ENCODE assay signal across 20 cellular contexts in the genomic region with DNA sequence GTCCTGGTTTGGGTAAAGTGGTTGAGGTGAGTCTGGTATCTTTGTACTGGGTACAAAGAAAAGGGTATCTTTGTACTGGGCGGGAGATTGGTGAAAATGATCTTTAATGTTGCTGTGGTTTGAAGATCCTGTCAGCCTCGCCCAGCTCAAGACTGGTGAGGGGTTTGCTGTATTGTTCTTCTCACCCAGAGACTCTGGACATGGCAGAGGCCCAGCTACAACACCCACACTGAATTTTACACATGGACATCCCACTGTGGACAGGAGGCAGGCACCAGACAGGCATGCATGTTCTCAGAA. TPM values are rescaled to one million over a fixed set of nuclear protein-coding genes. Genes with fewer than 3 reads are reported as not detected.
DNase-seq lines count a peak whose midpoint lies in the region; ATAC-seq, FAIRE-seq and TF ChIP-seq lines count a peak whose summit lies in the region.
"Had no signal": no experiment of that assay in that cellular context is flagged by ENCODE, and none has a peak within 500 bp of the region (broad histone marks: within the 10 kb centered on the region; RNA-seq: fewer than 3 reads in every experiment).

No MANE protein-coding gene starts in this region.

- POLR2A ChIA-PET in HCT116 (lab: Charles Lee) = no interaction called here

- peaks cover 45% of the 10 kb centered on the region for H3K4me1 Mint-ChIP-seq in activated T-cell treated with anti-CD3 and anti-CD28 coated beads, Interleukin-2, amount 50 U/mL, for 24 hours (ENCODE audit: low read depth)
- peaks cover 32% of the 10 kb centered on the region for H3K4me1 Mint-ChIP-seq in activated naive CD8-positive, alpha-beta T cell treated with anti-CD3 and anti-CD28 coated beads for 36 hours

- no peak overlapping the region for H2AFZ ChIP-seq in HCT116 (ENCODE audit: low read depth, low read length, poor library complexity, severe bottlenecking)

- TF ChIP-seq RAD21 in HCT116 (IDR thresholded peaks at IDR 0.05; ENCODE audit: low read depth) = no peak

- no peak overlapping the region for H3K4me2 ChIP-seq in HCT116 (ENCODE audit: low read length)

- H3K4me1 ChIP-seq in HCT116 (ENCODE audit: control insufficient read depth in 1 of 2, insufficient read depth in 2 of 2, low read length in 2 of 2) (peaks cover under 1 to 9% of the 10 kb centered on the region in 2 experiments; a peak in 2 of 4 replicates), gastrocnemius medialis (peaks cover 28 to 32% of the 10 kb centered on the region in 2 donors), kidney (ENCODE audit: control insufficient read depth in 1 of 2, insufficient read depth in 1 of 2, low read depth in 1 of 2, low read length in 2 of 2) (no peaks in the 10 kb centered on the region)

- no peak for DNase-seq in activated T-cell treated with anti-CD3 and anti-CD28 coated beads, Interleukin-2, amount 50 U/mL, for 24 hours
- no peak for DNase-seq in activated T-cell treated with anti-CD3 and anti-CD28 coated beads, Interleukin-2, amount 50 U/mL, for 1 hour
- DNase-seq in HCT116 (ENCODE audit: low read depth, low spot score) (no peak), gastrocnemius medialis (no peak), kidney (no peak)
- no peak for DNase-seq in activated naive CD8-positive, alpha-beta T cell treated with anti-CD3 and anti-CD28 coated beads for 36 hours
- DNase-seq: ACHN, left cardiac atrium, mesendoderm, NCI-H1048, NCI-H187 treated with DMSO at 0.1 percent for 48 hours, NCI-H2227 treated with DMSO at 0.1 percent for 48 hours, NCI-H774, right cardiac atrium had no signal

- H3K9me3 ChIP-seq in HCT116 (ENCODE audit: control insufficient read depth in 1 of 2, insufficient read depth in 1 of 2, low read depth in 1 of 2, low read length in 2 of 2) (no peaks in the 10 kb centered on the region), gastrocnemius medialis (no peaks in the 10 kb centered on the region), kidney (ENCODE audit: control insufficient read depth in 1 of 2, low read length in 2 of 2) (no peaks in the 10 kb centered on the region)
- H3K9me3 ChIP-seq: BLaER1 treated with 17β-estradiol and CSF1 and Interleukin-3, amounts not matched to agents 10 nM and 100 nM had no signal

- CTCF ChIA-PET in HCT116 (lab: Charles Lee) = interaction anchor here (1.8 kb wide), 1 partner anchor 11 kb away, joined by 7 read pairs; no protein-coding TSS in a partner anchor

- no peak overlapping the region for H3K4me3 Mint-ChIP-seq in activated T-cell treated with anti-CD3 and anti-CD28 coated beads, Interleukin-2, amount 50 U/mL, for 24 hours
- no peak overlapping the region for H3K4me3 Mint-ChIP-seq in activated naive CD8-positive, alpha-beta T cell treated with anti-CD3 and anti-CD28 coated beads for 36 hours
- H3K4me3 Mint-ChIP-seq: dendritic cell treated with granulocyte-macrophage colony-stimulating factor and Interleukin-4, amounts not matched to agents 40 ng/mL and 50 ng/mL, for 4 days had no signal

- intact Hi-C loops in HCT116 (cut with micrococcal nuclease) = no loop called here
- intact Hi-C loops in gastrocnemius medialis (cut with DNase I; ENCODE audit: low total_unique reads) = no loop called here
- intact Hi-C loops in kidney (cut with DNase I) = no loop called here

- no peaks in the 10 kb centered on the region for H3K79me2 ChIP-seq in HCT116 (ENCODE audit: insufficient read depth, low read length)

- TF ChIP-seq POLR2A in HCT116 (IDR thresholded peaks at IDR 0.05; ENCODE audit: borderline replicate concordance, extremely low read depth, insufficient read depth, insufficient read length) (no peak), gastrocnemius medialis (IDR thresholded peaks at IDR 0.05) (no peak)

- H3K36me3 ChIP-seq in HCT116 (ENCODE audit: control insufficient read depth in 1 of 2, insufficient read depth in 2 of 2, low read length in 2 of 2) = no peaks in the 10 kb centered on the region
- no peaks in the 10 kb centered on the region for H3K36me3 ChIP-seq in gastrocnemius medialis
- H3K36me3 ChIP-seq in kidney (ENCODE audit: control insufficient read depth in 1 of 2, insufficient read depth in 2 of 2, low read length in 2 of 2) = no peaks in the 10 kb centered on the region
- H3K36me3 ChIP-seq: BLaER1 treated with 17β-estradiol and CSF1 and Interleukin-3, amounts not matched to agents 10 nM and 100 nM had no signal

- ATAC-seq in HCT116 (peak; percentile 12; the same call in 1 of the 2 replicates), gastrocnemius medialis (no peak), HG03135 (IDR thresholded peaks at IDR 0.05; ENCODE audit: unreplicated experiment) (no peak), esophagus mucosa (no peak)

- H3K27me3 ChIP-seq in HCT116 (ENCODE audit: insufficient read depth, low read length) = no peaks in the 10 kb centered on the region
- H3K27me3 ChIP-seq in gastrocnemius medialis = peaks cover 0 to 8% (median 0%) of the 10 kb centered on the region in 3 donors
- H3K27me3 ChIP-seq: BLaER1 treated with 17β-estradiol and CSF1 and Interleukin-3, amounts not matched to agents 10 nM and 100 nM had no signal

- no TSS peak for BruUV-seq in HCT116 (replicated peaks; lab: Mats Ljungman, UMichigan)

- peaks cover 5% of the 10 kb centered on the region for H3K36me3 Mint-ChIP-seq in activated T-cell treated with anti-CD3 and anti-CD28 coated beads, Interleukin-2, amount 50 U/mL, for 24 hours (ENCODE audit: low read depth)
- peaks cover 6% of the 10 kb centered on the region for H3K36me3 Mint-ChIP-seq in activated naive CD8-positive, alpha-beta T cell treated with anti-CD3 and anti-CD28 coated beads for 36 hours

- in situ Hi-C loops in gastrocnemius medialis (cut with MboI; ENCODE audit: low sequenced_read_pairs in 4 of 4) = no loop called here

- TF ChIP-seq CTCF in HCT116 (IDR thresholded peaks at IDR 0.05 in 2 of 3, conservative IDR thresholded peaks at IDR 0.05 in 1 of 3; ENCODE audit: borderline replicate concordance in 1 of 3, insufficient read depth in 1 of 3, low read depth in 2 of 3, low read length in 2 of 3) = no peak
- no peak for TF ChIP-seq CTCF in gastrocnemius medialis (IDR thresholded peaks at IDR 0.05 in 4 of 5, conservative IDR thresholded peaks at IDR 0.05 in 1 of 5)
- TF ChIP-seq CTCF in kidney (IDR thresholded peaks at IDR 0.05; ENCODE audit: borderline replicate concordance, extremely low read depth, insufficient read depth) = no peak

- H3K27ac Mint-ChIP-seq in activated T-cell treated with anti-CD3 and anti-CD28 coated beads, Interleukin-2, amount 50 U/mL, for 24 hours = peak overlapping the region; percentile 68
- H3K27ac Mint-ChIP-seq in activated naive CD8-positive, alpha-beta T cell treated with anti-CD3 and anti-CD28 coated beads for 36 hours = peak overlapping the region; percentile 57
- H3K27ac Mint-ChIP-seq: dendritic cell treated with granulocyte-macrophage colony-stimulating factor and Interleukin-4, amounts not matched to agents 40 ng/mL and 50 ng/mL, for 4 days had no signal

- RAD21 ChIA-PET in HCT116 (lab: Charles Lee; ENCODE audit: low non-redundant PET in 1 of 2, low total read pairs in 2 of 2, uncharacterized antibody in 2 of 2, unreplicated experiment in 2 of 2) = no interaction called here

- FAIRE-seq in kidney (lab: Jason Lieb, UNC) = no peak
- FAIRE-seq: endothelial cell of umbilical vein, TTC549 had no signal

- H4K20me1 ChIP-seq in HCT116 (ENCODE audit: insufficient read depth) = no peaks in the 10 kb centered on the region
- H4K20me1 ChIP-seq: BLaER1 treated with 17β-estradiol and CSF1 and Interleukin-3, amounts not matched to agents 10 nM and 100 nM had no signal

- H3K9ac ChIP-seq in HCT116 (ENCODE audit: low read length) = no peak overlapping the region
- no peak overlapping the region for H3K9ac ChIP-seq in kidney (ENCODE audit: low read length in 2 of 2)
- H3K9ac ChIP-seq: BLaER1 treated with 17β-estradiol and CSF1 and Interleukin-3, amounts not matched to agents 10 nM and 100 nM had no signal

- peaks cover 5% of the 10 kb centered on the region for H3K27me3 Mint-ChIP-seq in activated T-cell treated with anti-CD3 and anti-CD28 coated beads, Interleukin-2, amount 50 U/mL, for 24 hours
- H3K27me3 Mint-ChIP-seq in activated naive CD8-positive, alpha-beta T cell treated with anti-CD3 and anti-CD28 coated beads for 36 hours = no peaks in the 10 kb centered on the region

- H3K4me3 ChIP-seq in HCT116 (replicated peaks in 1 of 2; ENCODE audit: low read depth in 1 of 2, low read length in 2 of 2) (no peak overlapping the region), gastrocnemius medialis (no peak overlapping the region), kidney (ENCODE audit: low read length in 2 of 2) (no peak overlapping the region)
- H3K4me3 ChIP-seq: BLaER1 treated with 17β-estradiol and CSF1 and Interleukin-3, amounts not matched to agents 10 nM and 100 nM had no signal

- no peaks in the 10 kb centered on the region for H3K9me2 ChIP-seq in HCT116 (ENCODE audit: insufficient read depth)

- no peaks in the 10 kb centered on the region for H3K9me3 Mint-ChIP-seq in activated T-cell treated with anti-CD3 and anti-CD28 coated beads, Interleukin-2, amount 50 U/mL, for 24 hours
- H3K9me3 Mint-ChIP-seq in activated naive CD8-positive, alpha-beta T cell treated with anti-CD3 and anti-CD28 coated beads for 36 hours = no peaks in the 10 kb centered on the region
- H3K9me3 Mint-ChIP-seq: dendritic cell treated with granulocyte-macrophage colony-stimulating factor and Interleukin-4, amounts not matched to agents 40 ng/mL and 50 ng/mL, for 4 days had no signal

- H3K27ac ChIP-seq in HCT116 (ENCODE audit: low read depth, low read length) = no peak overlapping the region
- H3K27ac ChIP-seq in gastrocnemius medialis = peak overlapping the region in 3 of 4 donors; percentile 40 to 74 (median 72)
- no peak overlapping the region for H3K27ac ChIP-seq in kidney (ENCODE audit: low read depth in 2 of 2, low read length in 2 of 2)
- H3K27ac ChIP-seq: BLaER1 treated with 17β-estradiol and CSF1 and Interleukin-3, amounts not matched to agents 10 nM and 100 nM had no signal

TF ChIP-seq in HCT116, 20 proteins besides CTCF, POLR2A, EP300 and RAD21 (continues in another document):
- no peak for TF ChIP-seq CEBPB (IDR thresholded peaks at IDR 0.05; ENCODE audit: low read depth)
- TF ChIP-seq SIN3A (IDR thresholded peaks at IDR 0.05; ENCODE audit: low read depth) = no peak

RNA-seq across cellular contexts. Expression of a gene that starts 42.8 kb away (rescaled TPM):
- 2,859 TPM for total RNA-seq in HCT116 (2021; ENCODE audit: unreplicated experiment)
- polyA plus RNA-seq in HCT116 (2012) = 3,620 and 4,032 TPM in 2 replicates
- total RNA-seq in activated naive CD8-positive, alpha-beta T cell treated with anti-CD3 and anti-CD28 coated beads for 36 hours = 1,000 to 10,000 TPM; 3,217 to 3,223 TPM
- 1,000 to 10,000 TPM; 4,595 to 7,577 (median 5,951) TPM for total RNA-seq in gastrocnemius medialis
- 4,303 TPM for total RNA-seq in esophagus mucosa
- total RNA-seq in kidney = 4,291 TPM
- 6,901 TPM for polyA plus RNA-seq in kidney (ENCODE audit: insufficient read depth, low read depth, low replicate concordance)

Comparison
In these comparisons a context has a peak if more than half of its experiments do, and no peak if none do; other contexts are left out.
1. H3K27ac ChIP-seq: peak in gastrocnemius medialis (3 of 4); none in HCT116 (single experiment) and kidney (0 of 2).